8 cellular contexts compared by ENCODE assay signal in the genomic region with DNA sequence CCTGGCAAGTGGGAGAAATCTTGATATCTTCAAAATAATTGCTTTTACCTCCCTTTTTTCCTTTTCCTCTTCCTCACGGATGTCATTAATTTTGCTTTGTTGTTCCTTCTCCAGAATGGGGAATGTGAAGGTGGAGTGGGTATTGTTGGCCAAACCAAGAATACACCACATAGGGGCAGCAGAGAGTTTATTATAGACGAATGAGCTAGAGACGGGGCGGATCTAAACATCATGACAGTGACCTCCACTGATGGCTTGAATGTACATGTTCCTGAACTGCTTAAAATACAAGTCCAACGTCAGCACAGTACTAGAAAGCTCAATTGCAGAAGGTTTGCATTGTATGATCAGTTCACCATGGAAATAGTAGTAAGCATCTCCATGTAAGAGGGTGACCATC.
DNase-seq lines count a peak whose midpoint lies in the region; ATAC-seq and TF ChIP-seq lines count a peak whose summit lies in the region.

No MANE protein-coding gene starts in this region.

- ATAC-seq in HG03565 (IDR thresholded peaks at IDR 0.05; ENCODE audit: unreplicated experiment) (no peak), GM21825 (IDR thresholded peaks at IDR 0.05; ENCODE audit: unreplicated experiment) (no peak)

- TF ChIP-seq CTCF in astrocyte of the cerebellum (IDR thresholded peaks at IDR 0.05; ENCODE audit: low read depth, low read length, missing control alignments): peak; percentile 26

- DNase-seq in NCI-H1092 treated with DMSO at 0.1 percent for 48 hours (lab: John Stamatoyannopoulos, UW) (peak; percentile 10), NCI-H1092 (lab: John Stamatoyannopoulos, UW) (no peak), HT1080 (ENCODE audit: low read depth) (peak; percentile 58), astrocyte of the cerebellum (ENCODE audit: low read depth) (no peak), non-pigmented ciliary epithelial cell (ENCODE audit: low read depth) (peak; percentile 1)
- DNase-seq in activated CD4-positive, alpha-beta T cell treated with anti-CD3 and anti-CD28 coated beads, Interleukin-2, amount 50 U/mL, for 4 hours: no peak

- H3K4me3 ChIP-seq in astrocyte of the cerebellum (ENCODE audit: low read depth, low read length): no peak overlapping the region

- in situ Hi-C loops in astrocyte of the cerebellum (cut with HindIII; ENCODE audit: low sequenced_read_pairs): no loop called here

Comparison
In these comparisons a context has a peak if more than half of its experiments do, and no peak if none do; other contexts are left out.
1. DNase-seq: peak in NCI-H1092 treated with DMSO at 0.1 percent for 48 hours (single experiment), HT1080 (single experiment) and non-pigmented ciliary epithelial cell (single experiment); none in NCI-H1092 (single experiment), astrocyte of the cerebellum (single experiment) and activated CD4-positive, alpha-beta T cell treated with anti-CD3 and anti-CD28 coated beads, Interleukin-2, amount 50 U/mL, for 4 hours (0 of 2).